ENCODE assay signal across 10 cellular contexts in genomic region chr19:18493440-18494266, GRCh38. TPM values are rescaled to one million over a fixed set of nuclear protein-coding genes. Genes with fewer than 3 reads are reported as not detected.
A peak's percentile ranks its signal among the peaks of the same experiment; 100 is the strongest.
DNase-seq lines count a peak whose midpoint lies in the region; ATAC-seq and TF ChIP-seq lines count a peak whose summit lies in the region.
"Had no signal": no experiment of that assay in that cellular context is flagged by ENCODE, and none has a peak within 500 bp of the region (broad histone marks: within the 10 kb centered on the region; RNA-seq: fewer than 3 reads in every experiment).

No MANE protein-coding gene starts in this region.

- no peak overlapping the region for H3K4me3 Mint-ChIP-seq in activated naive CD4-positive, alpha-beta T cell treated with anti-CD3 and anti-CD28 coated beads, Interleukin-2, amount 10 ng/mL, durations not matched to agents 7 days and 5 days
- no peak overlapping the region for H3K4me3 Mint-ChIP-seq in chondrocyte (ENCODE audit: unreplicated experiment)
- peak overlapping the region in 4 of 10 donors; percentile 8 to 54 (median 38) for H3K4me3 Mint-ChIP-seq in naive thymus-derived CD4-positive, alpha-beta T cell

- no peaks in the 10 kb centered on the region for H3K27me3 ChIP-seq in naive thymus-derived CD4-positive, alpha-beta T cell (ENCODE audit: control insufficient read depth in 2 of 2, insufficient read depth in 2 of 2, low read length in 2 of 2)

- no peak overlapping the region for H3K4me3 ChIP-seq in naive thymus-derived CD4-positive, alpha-beta T cell (ENCODE audit: low read length)
- no peak overlapping the region for H3K4me3 ChIP-seq in urinary bladder (ENCODE audit: low read depth, low read length)

- WGBS in urinary bladder: 70% methylated on average over 13 of the region's 13 CpGs

- no peak for DNase-seq in activated naive CD4-positive, alpha-beta T cell treated with anti-CD3 and anti-CD28 coated beads, Interleukin-2, amount 10 ng/mL, durations not matched to agents 7 days and 5 days
- no peak for DNase-seq in activated naive CD4-positive, alpha-beta T cell treated with anti-CD3 and anti-CD28 coated beads, Interleukin-2, amount 50 U/mL, for 16 hours
- DNase-seq in chondrocyte (ENCODE audit: low spot score): no peak
- no peak for DNase-seq in naive thymus-derived CD4-positive, alpha-beta T cell
- no peak for DNase-seq in SHP77 (lab: John Stamatoyannopoulos, UW)
- DNase-seq: NCI-H2107, posterior cingulate gyrus had no signal

- CTCF ChIA-PET in activated naive CD4-positive, alpha-beta T cell treated with anti-CD3 and anti-CD28 coated beads, Interleukin-2, amount 10 ng/mL, durations not matched to agents 7 days and 5 days (lab: Charles Lee): interaction anchor here (0.5 kb wide), 1 partner anchor 113 kb away, joined by 3 read pairs; no protein-coding TSS in a partner anchor
- CTCF ChIA-PET in naive thymus-derived CD4-positive, alpha-beta T cell (lab: Charles Lee): no interaction called here

- TF ChIP-seq CTCF in chondrocyte (IDR thresholded peaks at IDR 0.05): no peak

- H3K9me3 Mint-ChIP-seq in activated naive CD4-positive, alpha-beta T cell treated with anti-CD3 and anti-CD28 coated beads, Interleukin-2, amount 10 ng/mL, durations not matched to agents 7 days and 5 days: no peaks in the 10 kb centered on the region
- no peaks in the 10 kb centered on the region for H3K9me3 Mint-ChIP-seq in chondrocyte (ENCODE audit: low read depth)
- H3K9me3 Mint-ChIP-seq in naive thymus-derived CD4-positive, alpha-beta T cell: no peaks in the 10 kb centered on the region

- H3K27ac Mint-ChIP-seq in activated naive CD4-positive, alpha-beta T cell treated with anti-CD3 and anti-CD28 coated beads, Interleukin-2, amount 10 ng/mL, durations not matched to agents 7 days and 5 days: peak overlapping the region; percentile 67
- peak overlapping the region; percentile 68 for H3K27ac Mint-ChIP-seq in chondrocyte (ENCODE audit: unreplicated experiment)
- peak overlapping the region in 6 of 9 donors; percentile 21 to 84 (median 64) for H3K27ac Mint-ChIP-seq in naive thymus-derived CD4-positive, alpha-beta T cell

- POLR2A ChIA-PET in naive thymus-derived CD4-positive, alpha-beta T cell (lab: Charles Lee): interaction anchor here (0.6 to 1.5 kb wide), 3 partner anchors 26 to 78 kb away, joined by 3 to 4 read pairs (median 3); partner anchors contain the start of gene UBA52

- ATAC-seq in naive thymus-derived CD4-positive, alpha-beta T cell: no peak
- no peak for ATAC-seq in HG03025 (IDR thresholded peaks at IDR 0.05; ENCODE audit: low FRiP score, unreplicated experiment)
- no peak for ATAC-seq in GM18907 (IDR thresholded peaks at IDR 0.05; ENCODE audit: unreplicated experiment)

- H3K27ac ChIP-seq in naive thymus-derived CD4-positive, alpha-beta T cell (ENCODE audit: low read depth, low read length): no peak overlapping the region
- peak overlapping the region; percentile 51 for H3K27ac ChIP-seq in urinary bladder (ENCODE audit: low read depth)

- peaks cover 33 to 73% of the 10 kb centered on the region in 2 donors for H3K4me1 ChIP-seq in naive thymus-derived CD4-positive, alpha-beta T cell (ENCODE audit: control insufficient read depth in 2 of 2, insufficient read depth in 2 of 2, low read length in 2 of 2)
- no peaks in the 10 kb centered on the region for H3K4me1 ChIP-seq in urinary bladder (ENCODE audit: insufficient read depth)

- no peaks in the 10 kb centered on the region for H3K36me3 ChIP-seq in naive thymus-derived CD4-positive, alpha-beta T cell (ENCODE audit: control insufficient read depth in 2 of 3, insufficient read depth in 3 of 3, low read length in 3 of 3)
- no peaks in the 10 kb centered on the region for H3K36me3 ChIP-seq in urinary bladder (ENCODE audit: insufficient read depth)

- H3K36me3 Mint-ChIP-seq in activated naive CD4-positive, alpha-beta T cell treated with anti-CD3 and anti-CD28 coated beads, Interleukin-2, amount 10 ng/mL, durations not matched to agents 7 days and 5 days: peaks cover 3% of the 10 kb centered on the region
- H3K36me3 Mint-ChIP-seq in chondrocyte (ENCODE audit: low read depth): no peaks in the 10 kb centered on the region
- H3K36me3 Mint-ChIP-seq in naive thymus-derived CD4-positive, alpha-beta T cell: peaks cover 0 to 4% (median 0%) of the 10 kb centered on the region in 5 donors

- intact Hi-C loops in naive thymus-derived CD4-positive, alpha-beta T cell (cut with micrococcal nuclease): no loop called here

- no peaks in the 10 kb centered on the region for H3K27me3 Mint-ChIP-seq in activated naive CD4-positive, alpha-beta T cell treated with anti-CD3 and anti-CD28 coated beads, Interleukin-2, amount 10 ng/mL, durations not matched to agents 7 days and 5 days
- no peaks in the 10 kb centered on the region for H3K27me3 Mint-ChIP-seq in chondrocyte (ENCODE audit: low read depth)
- H3K27me3 Mint-ChIP-seq in naive thymus-derived CD4-positive, alpha-beta T cell: no peaks in the 10 kb centered on the region

- H3K9me3 ChIP-seq in naive thymus-derived CD4-positive, alpha-beta T cell (ENCODE audit: control insufficient read depth in 2 of 3, low read length in 3 of 3): no peaks in the 10 kb centered on the region

- peaks cover 43% of the 10 kb centered on the region for H3K4me1 Mint-ChIP-seq in activated naive CD4-positive, alpha-beta T cell treated with anti-CD3 and anti-CD28 coated beads, Interleukin-2, amount 10 ng/mL, durations not matched to agents 7 days and 5 days
- peaks cover 39% of the 10 kb centered on the region for H3K4me1 Mint-ChIP-seq in chondrocyte (ENCODE audit: low read depth)
- H3K4me1 Mint-ChIP-seq in naive thymus-derived CD4-positive, alpha-beta T cell: peaks cover 40 to 72% (median 59%) of the 10 kb centered on the region in 7 donors

RNA-seq across cellular contexts. Expression of gene ELL, which starts 28.2 kb away (rescaled TPM):
- total RNA-seq in chondrocyte: 12.4 to 14.0 TPM (median 13.0 TPM) in 3 replicates
- total RNA-seq in naive thymus-derived CD4-positive, alpha-beta T cell: 10 to 100 TPM; 18.9 to 70.4 (median 25.0) TPM
- polyA plus RNA-seq in naive thymus-derived CD4-positive, alpha-beta T cell: 10 to 100 TPM in 1 of 2 donors, 1 to 10 TPM in 1; 8.9 to 12.6 TPM
- total RNA-seq in urinary bladder: 9.7 TPM
- polyA plus RNA-seq in urinary bladder: 13.9 TPM

RNA-seq across cellular contexts. Expression of gene FKBP8, which starts 49.7 kb away (rescaled TPM):
- total RNA-seq in chondrocyte (168 to 192 TPM (median 190 TPM) in 3 replicates), urinary bladder (71.3 TPM)
- total RNA-seq in naive thymus-derived CD4-positive, alpha-beta T cell: 100 to 1,000 TPM; 137 to 241 (median 221) TPM
- 100 to 1,000 TPM in 1 of 2 donors, 10 to 100 TPM in 1; 96.9 to 155 TPM for polyA plus RNA-seq in naive thymus-derived CD4-positive, alpha-beta T cell
- 317 TPM for polyA plus RNA-seq in urinary bladder

RNA-seq across cellular contexts. Expression of gene ISYNA1, which starts 55.7 kb away (rescaled TPM):
- total RNA-seq in chondrocyte (56.5 to 213 TPM (median 208 TPM) in 3 replicates), urinary bladder (26.0 TPM)
- total RNA-seq in naive thymus-derived CD4-positive, alpha-beta T cell: 10 to 100 TPM in 4 of 5 experiments, 1 to 10 TPM in 1; 9.5 to 42.5 (median 42.0) TPM
- polyA plus RNA-seq in naive thymus-derived CD4-positive, alpha-beta T cell: 10 to 100 TPM; 21.9 to 29.0 TPM
- polyA plus RNA-seq in urinary bladder: 35.6 TPM
